27 cellular contexts compared by ENCODE assay signal in genomic region chr2:134133622-134134312, GRCh38.
DNase-seq lines count a peak whose midpoint lies in the region; ATAC-seq and TF ChIP-seq lines count a peak whose summit lies in the region.
"Had no signal": no experiment of that assay in that cellular context is flagged by ENCODE, and none has a peak within 500 bp of the region (broad histone marks: within the 10 kb centered on the region; RNA-seq: fewer than 3 reads in every experiment).

No MANE protein-coding gene starts in this region.

- no peaks in the 10 kb centered on the region for H3K79me2 ChIP-seq in PC-9 (ENCODE audit: low read depth)

- BruUV-seq in PC-9 (replicated peaks; lab: Mats Ljungman, UMichigan): no TSS peak

- peaks cover 33% of the 10 kb centered on the region for H3K36me3 Mint-ChIP-seq in activated B cell treated with CpG ODN at 0.5 μM for 24 hours (ENCODE audit: low read depth)
- peaks cover 16% of the 10 kb centered on the region for H3K36me3 Mint-ChIP-seq in stimulated activated memory B cell treated with anti-CD40 and anti-IgM and Interleukin-4, amounts not matched to agents 10 μg/mL and 1 μg/mL and 100 μg/mL, for 72 hours

- TF ChIP-seq CTCF in activated B cell treated with CpG ODN at 0.5 μM for 24 hours (IDR thresholded peaks at IDR 0.05) (no peak), PC-9 (conservative IDR thresholded peaks at IDR 0.05) (no peak)

- peaks cover 80% of the 10 kb centered on the region for H3K4me1 Mint-ChIP-seq in activated B cell treated with CpG ODN at 0.5 μM for 24 hours
- H3K4me1 Mint-ChIP-seq in stimulated activated memory B cell treated with anti-CD40 and anti-IgM and Interleukin-4, amounts not matched to agents 10 μg/mL and 1 μg/mL and 100 μg/mL, for 72 hours: peaks cover 73% of the 10 kb centered on the region

- no peaks in the 10 kb centered on the region; the same call in 1 of the 2 replicates for H3F3A ChIP-seq in PC-9 (ENCODE audit: insufficient read depth, low read depth)

- H3K27me3 ChIP-seq in H7 (ENCODE audit: control insufficient read depth, insufficient read depth, low read length): no peaks in the 10 kb centered on the region
- no peaks in the 10 kb centered on the region for H3K27me3 ChIP-seq in iPS DF 6.9 (ENCODE audit: control insufficient read depth, insufficient read depth, low read length)
- H3K27me3 ChIP-seq in PC-9 (ENCODE audit: insufficient read depth, low read depth): no peaks in the 10 kb centered on the region
- H3K27me3 ChIP-seq: colonic mucosa, esophagus squamous epithelium, hepatocyte, ovary had no signal

- H3K4me3 ChIP-seq in H7 (ENCODE audit: insufficient read depth, low read depth, low read length) (no peak overlapping the region), iPS DF 6.9 (ENCODE audit: low read length) (no peak overlapping the region), PC-9 (no peak overlapping the region)
- H3K4me3 ChIP-seq: colonic mucosa, esophagus squamous epithelium, hepatocyte, ovary had no signal

- H3K27ac Mint-ChIP-seq in activated B cell treated with CpG ODN at 0.5 μM for 24 hours: peak overlapping the region; percentile 8
- peak overlapping the region; percentile 48 for H3K27ac Mint-ChIP-seq in stimulated activated memory B cell treated with anti-CD40 and anti-IgM and Interleukin-4, amounts not matched to agents 10 μg/mL and 1 μg/mL and 100 μg/mL, for 72 hours
- H3K27ac Mint-ChIP-seq: activated naive CD4-positive, alpha-beta T cell treated with anti-CD3 and anti-CD28 coated beads, Interleukin-2, amount 50 U/mL, for 72 hours; activated T-helper 2 cell treated with anti-CD3 and anti-CD28 coated beads, Interferon-gamma antibody, Interleukin-2, Interleukin-4, amounts not matched to agents 10 μg/mL and 5 μg/mL and 100 μg/mL, durations not matched to agents 14 hours and 24 hours and 36 hours; CD8-positive, alpha-beta T cell; nephron; stimulated activated effector memory CD8-positive, alpha-beta T cell treated with anti-CD3 and anti-CD28 coated beads, Interleukin-12 subunit alpha, Interleukin-12 subunit beta, amount 100 ng/mL, for 72 hours had no signal

- H3K36me3 ChIP-seq in H7 (replicated peaks; ENCODE audit: control insufficient read depth, insufficient read depth, low read length) (no peaks in the 10 kb centered on the region), iPS DF 6.9 (ENCODE audit: control insufficient read depth, insufficient read depth, low read length) (no peaks in the 10 kb centered on the region; the same call in none of the 2 replicates), PC-9 (ENCODE audit: low read depth) (no peaks in the 10 kb centered on the region)
- H3K36me3 ChIP-seq: colonic mucosa, ovary had no signal

- H3K4me3 Mint-ChIP-seq in activated B cell treated with CpG ODN at 0.5 μM for 24 hours: no peak overlapping the region
- no peak overlapping the region for H3K4me3 Mint-ChIP-seq in stimulated activated memory B cell treated with anti-CD40 and anti-IgM and Interleukin-4, amounts not matched to agents 10 μg/mL and 1 μg/mL and 100 μg/mL, for 72 hours
- H3K4me3 Mint-ChIP-seq: CD8-positive, alpha-beta T cell; nephron; stimulated activated effector memory CD8-positive, alpha-beta T cell treated with anti-CD3 and anti-CD28 coated beads, Interleukin-12 subunit alpha, Interleukin-12 subunit beta, amount 100 ng/mL, for 72 hours had no signal

- H3K9me3 Mint-ChIP-seq in activated B cell treated with CpG ODN at 0.5 μM for 24 hours: no peaks in the 10 kb centered on the region
- H3K9me3 Mint-ChIP-seq in stimulated activated memory B cell treated with anti-CD40 and anti-IgM and Interleukin-4, amounts not matched to agents 10 μg/mL and 1 μg/mL and 100 μg/mL, for 72 hours: no peaks in the 10 kb centered on the region
- H3K9me3 Mint-ChIP-seq: activated naive CD4-positive, alpha-beta T cell treated with anti-CD3 and anti-CD28 coated beads, Interleukin-2, amount 50 U/mL, for 72 hours; activated T-helper 2 cell treated with anti-CD3 and anti-CD28 coated beads, Interferon-gamma antibody, Interleukin-2, Interleukin-4, amounts not matched to agents 10 μg/mL and 5 μg/mL and 100 μg/mL, durations not matched to agents 14 hours and 24 hours and 36 hours; CD8-positive, alpha-beta T cell; nephron; stimulated activated effector memory CD8-positive, alpha-beta T cell treated with anti-CD3 and anti-CD28 coated beads, Interleukin-12 subunit alpha, Interleukin-12 subunit beta, amount 100 ng/mL, for 72 hours had no signal

- no peaks in the 10 kb centered on the region; the same call in 1 of the 2 replicates for H3K9me2 ChIP-seq in PC-9 (ENCODE audit: insufficient read depth)

- POLR2A ChIA-PET in activated B cell treated with CpG ODN at 0.5 μM for 24 hours (lab: Charles Lee): no interaction called here
- POLR2A ChIA-PET in PC-9 (lab: Charles Lee; ENCODE audit: unreplicated experiment): no interaction called here

- no peak for ATAC-seq in activated B cell treated with CpG ODN at 0.5 μM for 24 hours (ENCODE audit: low read depth)
- ATAC-seq in stimulated activated memory B cell treated with anti-CD40 and anti-IgM and Interleukin-4, amounts not matched to agents 10 μg/mL and 1 μg/mL and 100 μg/mL, for 72 hours: no peak
- ATAC-seq in sciatic nerve: no peak
- ATAC-seq: activated naive CD4-positive, alpha-beta T cell treated with anti-CD3 and anti-CD28 coated beads, Interleukin-2, amount 50 U/mL, for 72 hours; CD8-positive, alpha-beta T cell; stimulated activated effector memory CD8-positive, alpha-beta T cell treated with anti-CD3 and anti-CD28 coated beads, Interleukin-12 subunit alpha, Interleukin-12 subunit beta, amount 100 ng/mL, for 72 hours had no signal

- H3K4me2 ChIP-seq in PC-9: no peak overlapping the region
- H3K4me2 ChIP-seq: hepatocyte had no signal

- H3K4me1 ChIP-seq in iPS DF 6.9 (ENCODE audit: control insufficient read depth, insufficient read depth, low read length) (peaks cover 6% of the 10 kb centered on the region), PC-9 (replicated peaks; ENCODE audit: insufficient read depth) (no peaks in the 10 kb centered on the region)

- no CpG with 5 or more reads among the region's 6 CpGs for WGBS in iPS DF 6.9 (ENCODE audit: insufficient coverage, insufficient read length)

- H3K27ac ChIP-seq in iPS DF 6.9 (ENCODE audit: low read length) (peak overlapping the region; percentile 47), PC-9 (no peak overlapping the region)
- H3K27ac ChIP-seq: colonic mucosa, esophagus squamous epithelium, hepatocyte, ovary had no signal

- DNase-seq in H7 (peak; percentile 62), activated B cell treated with CpG ODN at 0.5 μM for 24 hours (no peak), iPS DF 6.9 (ENCODE audit: low read depth, low spot score) (no peak), sciatic nerve (ENCODE audit: low spot score) (no peak), PC-9 (no peak)
- DNase-seq in activated CD4-positive, CD25-positive, alpha-beta regulatory T cell treated with anti-CD3 and anti-CD28 coated beads, Interleukin-2, amount 50 U/mL, for 72 hours: no peak
- DNase-seq: activated CD4-positive, alpha-beta T cell treated with anti-CD3 and anti-CD28 coated beads, Interleukin-2, amount 50 U/mL, for 4 hours; activated CD4-positive, CD25-positive, alpha-beta regulatory T cell; activated CD8-positive, alpha-beta memory T cell treated with anti-CD3 and anti-CD28 coated beads, Interleukin-2, amount 50 U/mL, for 4 hours; anterior cingulate cortex; CD8-positive, alpha-beta T cell; colonic mucosa; DMS 273 treated with DMSO at 0.1 percent for 48 hours; esophagus squamous epithelium; KBM-7; NCI-H1105; NCI-H187 treated with DMSO at 0.1 percent for 48 hours; NCI-H524 treated with DMSO at 0.1 percent for 48 hours; ovary; stimulated activated CD4-positive, alpha-beta T cell treated with anti-CD3 and anti-CD28 coated beads, Interleukin-12 subunit alpha, Interleukin-12 subunit beta, amount 100 ng/mL, for 4 hours; stimulated activated CD4-positive, alpha-beta T cell treated with anti-CD3 and anti-CD28 coated beads, Interleukin-4, amount 100 ng/mL, for 1 hour had no signal

- CTCF ChIA-PET in activated B cell treated with CpG ODN at 0.5 μM for 24 hours (lab: Charles Lee): no interaction called here
- CTCF ChIA-PET in PC-9 (lab: Charles Lee): no interaction called here

- intact Hi-C loops in activated B cell treated with CpG ODN at 0.5 μM for 24 hours (cut with micrococcal nuclease) (no loop called here), sciatic nerve (cut with DNase I) (loop anchor here (10.0 kb wide), 1 partner anchor 111 kb away; no protein-coding TSS in a partner anchor), PC-9 (cut with micrococcal nuclease; ENCODE audit: unreplicated experiment) (no loop called here)

- H3K9me3 ChIP-seq in iPS DF 6.9 (ENCODE audit: control insufficient read depth, insufficient read depth, low read length) (no peaks in the 10 kb centered on the region), PC-9 (ENCODE audit: insufficient read depth, low read depth) (no peaks in the 10 kb centered on the region)
- H3K9me3 ChIP-seq: colonic mucosa, esophagus squamous epithelium, ovary had no signal

- no peak overlapping the region for H2AFZ ChIP-seq in PC-9
- H2AFZ ChIP-seq: hepatocyte had no signal

- H3K27me3 Mint-ChIP-seq in activated B cell treated with CpG ODN at 0.5 μM for 24 hours: no peaks in the 10 kb centered on the region
- no peaks in the 10 kb centered on the region for H3K27me3 Mint-ChIP-seq in stimulated activated memory B cell treated with anti-CD40 and anti-IgM and Interleukin-4, amounts not matched to agents 10 μg/mL and 1 μg/mL and 100 μg/mL, for 72 hours

- H4K20me1 ChIP-seq in PC-9 (ENCODE audit: insufficient read depth): no peaks in the 10 kb centered on the region
